In genomic region chr16:17404903-17405691, GRCh38 we compare ENCODE assay signal across 11 cellular contexts.
DNase-seq lines count a peak whose midpoint lies in the region; ATAC-seq and TF ChIP-seq lines count a peak whose summit lies in the region.
"Had no signal": no experiment of that assay in that cellular context is flagged by ENCODE, and none has a peak within 500 bp of the region (broad histone marks: within the 10 kb centered on the region; RNA-seq: fewer than 3 reads in every experiment).

No MANE protein-coding gene starts in this region.

- no peaks in the 10 kb centered on the region for H3K9me3 ChIP-seq in osteoblast (ENCODE audit: low read depth, low read length)

- intact Hi-C loops in natural killer cell (cut with micrococcal nuclease): loop anchor here (5.0 kb wide), 1 partner anchor 32 kb away; no protein-coding TSS in a partner anchor

- H3K27me3 Mint-ChIP-seq in activated CD8-positive, alpha-beta memory T cell treated with anti-CD3 and anti-CD28 coated beads, Interleukin-2, amount 10 ng/mL, durations not matched to agents 7 days and 5 days: no peaks in the 10 kb centered on the region
- H3K27me3 Mint-ChIP-seq in natural killer cell (ENCODE audit: low read depth in 2 of 2): no peaks in the 10 kb centered on the region

- DNase-seq in AG20443 (ENCODE audit: low spot score) (peak; percentile 85), SK-MEL-5 (ENCODE audit: low read depth, low spot score) (peak; percentile 99), fibroblast of the aortic adventitia (ENCODE audit: low read depth) (peak; percentile 94), osteoblast (ENCODE audit: insufficient read length, low spot score, missing footprints) (peak; percentile 91), natural killer cell (no peak)
- no peak for DNase-seq in activated CD8-positive, alpha-beta memory T cell treated with anti-CD3 and anti-CD28 coated beads, Interleukin-2, amount 10 ng/mL, durations not matched to agents 7 days and 5 days
- DNase-seq in stimulated activated CD4-positive, alpha-beta T cell treated with anti-CD3 and anti-CD28 coated beads, Interleukin-15, amount 100 ng/mL, for 24 hours: no peak
- DNase-seq: Calu3, WERI-Rb-1 had no signal

- peak overlapping the region; percentile 99 for H3K27ac ChIP-seq in osteoblast (ENCODE audit: low read depth, low read length)
- H3K27ac ChIP-seq: KMS-11, WERI-Rb-1 had no signal

- H3K4me2 ChIP-seq in osteoblast (ENCODE audit: insufficient read depth, low read length): peak overlapping the region; percentile 76
- H3K4me2 ChIP-seq: KMS-11 had no signal

- H3K4me3 ChIP-seq in fibroblast of the aortic adventitia (ENCODE audit: low read depth, low read length): peak overlapping the region; percentile 7
- peak overlapping the region; percentile 59 for H3K4me3 ChIP-seq in osteoblast (ENCODE audit: insufficient read depth, low read length)

- CTCF ChIA-PET in activated CD8-positive, alpha-beta memory T cell treated with anti-CD3 and anti-CD28 coated beads, Interleukin-2, amount 10 ng/mL, durations not matched to agents 7 days and 5 days (lab: Charles Lee): interaction anchor here (1.0 to 1.2 kb wide), 2 partner anchors 11 to 45 kb away, joined by 3 read pairs; no protein-coding TSS in a partner anchor

- H3K9me3 Mint-ChIP-seq in activated CD8-positive, alpha-beta memory T cell treated with anti-CD3 and anti-CD28 coated beads, Interleukin-2, amount 10 ng/mL, durations not matched to agents 7 days and 5 days (ENCODE audit: low read depth): no peaks in the 10 kb centered on the region
- no peaks in the 10 kb centered on the region for H3K9me3 Mint-ChIP-seq in natural killer cell

- peaks cover 27% of the 10 kb centered on the region for H3K79me2 ChIP-seq in osteoblast (ENCODE audit: insufficient read depth, low read length)

- H3K36me3 Mint-ChIP-seq in activated CD8-positive, alpha-beta memory T cell treated with anti-CD3 and anti-CD28 coated beads, Interleukin-2, amount 10 ng/mL, durations not matched to agents 7 days and 5 days: peaks cover 9% of the 10 kb centered on the region
- H3K36me3 Mint-ChIP-seq in natural killer cell: no peaks in the 10 kb centered on the region

- in situ Hi-C loops in SK-MEL-5 (cut with HindIII; ENCODE audit: low pct_unique_long_range_greater_than_20kb, low sequenced_read_pairs): no loop called here

- peak overlapping the region; percentile 89 for H2AFZ ChIP-seq in osteoblast (ENCODE audit: low read length)

- H4K20me1 ChIP-seq in osteoblast (ENCODE audit: insufficient read depth, low read length): peaks cover 14% of the 10 kb centered on the region

- H3K36me3 ChIP-seq in osteoblast (ENCODE audit: insufficient read depth, low read length): no peaks in the 10 kb centered on the region
- H3K36me3 ChIP-seq: WERI-Rb-1 had no signal

- H3K4me1 Mint-ChIP-seq in activated CD8-positive, alpha-beta memory T cell treated with anti-CD3 and anti-CD28 coated beads, Interleukin-2, amount 10 ng/mL, durations not matched to agents 7 days and 5 days: peaks cover 10% of the 10 kb centered on the region
- H3K4me1 Mint-ChIP-seq in natural killer cell: peaks cover 40 to 45% of the 10 kb centered on the region in 2 donors

- H3K27ac Mint-ChIP-seq in activated CD8-positive, alpha-beta memory T cell treated with anti-CD3 and anti-CD28 coated beads, Interleukin-2, amount 10 ng/mL, durations not matched to agents 7 days and 5 days: no peak overlapping the region
- H3K27ac Mint-ChIP-seq in natural killer cell: peak overlapping the region in 1 of 2 donors; percentile 16

- H3K4me3 Mint-ChIP-seq in activated CD8-positive, alpha-beta memory T cell treated with anti-CD3 and anti-CD28 coated beads, Interleukin-2, amount 10 ng/mL, durations not matched to agents 7 days and 5 days: no peak overlapping the region
- no peak overlapping the region for H3K4me3 Mint-ChIP-seq in natural killer cell

- no peak for TF ChIP-seq CTCF in fibroblast of the aortic adventitia (IDR thresholded peaks at IDR 0.05; ENCODE audit: insufficient read depth, low read length)
- TF ChIP-seq CTCF in osteoblast (IDR thresholded peaks at IDR 0.05; ENCODE audit: extremely low read depth, low read depth, low read length): no peak
- no peak for TF ChIP-seq CTCF in natural killer cell (IDR thresholded peaks at IDR 0.05)

- no peak for ATAC-seq in activated CD8-positive, alpha-beta memory T cell treated with anti-CD3 and anti-CD28 coated beads, Interleukin-2, amount 10 ng/mL, durations not matched to agents 7 days and 5 days
- ATAC-seq in natural killer cell (no peak), HG03565 (IDR thresholded peaks at IDR 0.05; ENCODE audit: unreplicated experiment) (no peak)

- peaks cover 26% of the 10 kb centered on the region for H3K4me1 ChIP-seq in osteoblast (ENCODE audit: insufficient read depth, low read length)

- no peaks in the 10 kb centered on the region for H3K27me3 ChIP-seq in osteoblast (ENCODE audit: insufficient read depth, low read length)

Comparison
In these comparisons a context has a peak if more than half of its experiments do, and no peak if none do; other contexts are left out.
1. DNase-seq: peak in AG20443 (single experiment), SK-MEL-5 (single experiment), fibroblast of the aortic adventitia (single experiment) and osteoblast (single experiment); none in activated CD8-positive, alpha-beta memory T cell treated with anti-CD3 and anti-CD28 coated beads, Interleukin-2, amount 10 ng/mL, durations not matched to agents 7 days and 5 days (single experiment), natural killer cell (single experiment) and stimulated activated CD4-positive, alpha-beta T cell treated with anti-CD3 and anti-CD28 coated beads, Interleukin-15, amount 100 ng/mL, for 24 hours (single experiment).